Comparison of ENCODE assay signal across 18 cellular contexts in genomic region chr10:29810816-29811215, GRCh38.
DNase-seq lines count a peak whose midpoint lies in the region; ATAC-seq and TF ChIP-seq lines count a peak whose summit lies in the region.
"Had no signal": no experiment of that assay in that cellular context is flagged by ENCODE, and none has a peak within 500 bp of the region (broad histone marks: within the 10 kb centered on the region; RNA-seq: fewer than 3 reads in every experiment).

No MANE protein-coding gene starts in this region.

- no peak overlapping the region for H3K9ac ChIP-seq in mammary epithelial cell (ENCODE audit: insufficient read depth, low read length)
- H3K9ac ChIP-seq in parathyroid adenoma = no peak overlapping the region

- H3K79me2 ChIP-seq in mammary epithelial cell (ENCODE audit: insufficient read depth, low read length) (no peaks in the 10 kb centered on the region), parathyroid adenoma (no peaks in the 10 kb centered on the region)

- H3K4me1 ChIP-seq in mammary epithelial cell (ENCODE audit: insufficient read depth, low read length) = peaks cover 37% of the 10 kb centered on the region
- peaks cover 54% of the 10 kb centered on the region for H3K4me1 ChIP-seq in parathyroid adenoma
- peaks cover 30% of the 10 kb centered on the region for H3K4me1 ChIP-seq in vagina
- H3K4me1 ChIP-seq in CD4-positive, alpha-beta memory T cell (ENCODE audit: insufficient read depth, low read length) = peaks cover 6% of the 10 kb centered on the region

- H3K27me3 ChIP-seq in mammary epithelial cell (ENCODE audit: insufficient read depth, low read length) (no peaks in the 10 kb centered on the region), parathyroid adenoma (ENCODE audit: control insufficient read depth, insufficient read depth, low read length) (no peaks in the 10 kb centered on the region), vagina (no peaks in the 10 kb centered on the region)
- no peaks in the 10 kb centered on the region for H3K27me3 ChIP-seq in CD4-positive, alpha-beta memory T cell (ENCODE audit: insufficient read depth, low read length)
- H3K27me3 ChIP-seq: SJSA1 had no signal

- in situ Hi-C loops in mammary epithelial cell (cut with MboI; ENCODE audit: low sequenced_read_pairs in 2 of 2) = no loop called here

- dilution Hi-C loops in mammary epithelial cell (cut with HindIII; ENCODE audit: low sequenced_read_pairs) = no loop called here

- TF ChIP-seq POLR2A in vagina (IDR thresholded peaks at IDR 0.05) = no peak

- H3K4me3 ChIP-seq in mammary epithelial cell (replicated peaks in 1 of 3; ENCODE audit: insufficient read depth in 1 of 3, low read depth in 2 of 3, low read length in 3 of 3) (no peak overlapping the region), parathyroid adenoma (ENCODE audit: low read depth, low read length) (peak overlapping the region; percentile 6), vagina (no peak overlapping the region)
- no peak overlapping the region for H3K4me3 ChIP-seq in CD4-positive, alpha-beta memory T cell (ENCODE audit: low read length in 2 of 2)
- H3K4me3 ChIP-seq: GM23338, SJSA1 had no signal

- POLR2A ChIA-PET in MCF 10A (lab: Yijun Ruan, JAX) = interaction anchor here (1.0 to 1.5 kb wide), 2 partner anchors 44 to 77 kb away, joined by 3 to 5 read pairs; no protein-coding TSS in a partner anchor
- POLR2A ChIA-PET in CD4-positive, alpha-beta memory T cell (lab: Charles Lee; ENCODE audit: partially characterized antibody) = no interaction called here

- BruUV-seq in MCF 10A (replicated peaks; lab: Mats Ljungman, UMichigan) = no TSS peak
- BruUV-seq in mammary epithelial cell (replicated peaks; lab: Mats Ljungman, UMichigan) = no TSS peak

- no peak for TF ChIP-seq CTCF in MCF 10A (IDR thresholded peaks at IDR 0.05; ENCODE audit: unreplicated experiment)
- no peak for TF ChIP-seq CTCF in mammary epithelial cell (conservative IDR thresholded peaks at IDR 0.05 in 1 of 2, IDR thresholded peaks at IDR 0.05 in 1 of 2; ENCODE audit: extremely low read depth in 1 of 2, insufficient read depth in 1 of 2, low read depth in 1 of 2, low read length in 2 of 2)
- TF ChIP-seq CTCF in parathyroid adenoma (IDR thresholded peaks at IDR 0.05) = no peak
- no peak for TF ChIP-seq CTCF in vagina (IDR thresholded peaks at IDR 0.05)

- H3K4me1 Mint-ChIP-seq in MCF 10A (ENCODE audit: insufficient read depth, unreplicated experiment) = peaks cover 38% of the 10 kb centered on the region
- H3K4me1 Mint-ChIP-seq in CD4-positive, alpha-beta memory T cell = peaks cover 0 to 24% (median 5%) of the 10 kb centered on the region in 4 donors
- H3K4me1 Mint-ChIP-seq: GM23338 had no signal

- CTCF ChIA-PET in MCF 10A (lab: Yijun Ruan, JAX) (interaction anchor here (1.0 kb wide), 1 partner anchor 10 kb away, joined by 3 read pairs; no protein-coding TSS in a partner anchor), mammary epithelial cell (lab: Charles Lee; ENCODE audit: low non-redundant PET) (no interaction called here)
- CTCF ChIA-PET in CD4-positive, alpha-beta memory T cell (lab: Charles Lee; ENCODE audit: partially characterized antibody) = no interaction called here

- H3K27me3 Mint-ChIP-seq in MCF 10A (ENCODE audit: insufficient read depth, unreplicated experiment) = no peaks in the 10 kb centered on the region
- peaks cover 7 to 19% of the 10 kb centered on the region in 2 donors for H3K27me3 Mint-ChIP-seq in CD4-positive, alpha-beta memory T cell

- DNase-seq in MCF 10A (ENCODE audit: unreplicated experiment) (no peak), mammary epithelial cell (no peak), epithelial cell of prostate (ENCODE audit: low read depth, low spot score) (no peak), vagina (ENCODE audit: extremely low spot score in 2 of 2) (no peak)
- DNase-seq in CD4-positive, alpha-beta memory T cell = no peak
- no peak for DNase-seq in activated CD4-positive, alpha-beta T cell treated with anti-CD3 and anti-CD28 coated beads, Interleukin-2, amount 50 U/mL, for 1 hour
- DNase-seq: activated CD8-positive, alpha-beta memory T cell treated with anti-CD3 and anti-CD28 coated beads, Interleukin-2, amount 50 U/mL, for 4 hours; activated naive CD4-positive, alpha-beta T cell treated with anti-CD3 and anti-CD28 coated beads, Interleukin-2, amount 50 U/mL, for 16 hours; left ventricle myocardium superior; naive thymus-derived CD4-positive, alpha-beta T cell; NCI-H1417 treated with DMSO at 0.1 percent for 48 hours; NCI-H69; posterior cingulate gyrus had no signal

- no peaks in the 10 kb centered on the region for H4K20me1 ChIP-seq in mammary epithelial cell (ENCODE audit: insufficient read depth, low read length)

- H3K4me2 ChIP-seq in mammary epithelial cell (ENCODE audit: insufficient read depth, low read depth, low read length) = no peak overlapping the region
- peak overlapping the region; percentile 51 for H3K4me2 ChIP-seq in parathyroid adenoma (ENCODE audit: low read length)
- H3K4me2 ChIP-seq: GM23338 had no signal

- no peak overlapping the region for H3K27ac ChIP-seq in mammary epithelial cell (ENCODE audit: insufficient read depth, low read depth, low read length)
- peak overlapping the region; percentile 10 for H3K27ac ChIP-seq in epithelial cell of prostate
- peak overlapping the region; percentile 96 for H3K27ac ChIP-seq in parathyroid adenoma
- H3K27ac ChIP-seq in vagina = peak overlapping the region; percentile 67
- no peak overlapping the region for H3K27ac ChIP-seq in CD4-positive, alpha-beta memory T cell (ENCODE audit: low read depth, low read length)
- H3K27ac ChIP-seq: SJSA1 had no signal

- H2AFZ ChIP-seq in mammary epithelial cell (ENCODE audit: low read depth, low read length) = no peak overlapping the region
- peak overlapping the region; percentile 58 for H2AFZ ChIP-seq in parathyroid adenoma
- H2AFZ ChIP-seq: GM23338 had no signal

- H3K36me3 ChIP-seq in mammary epithelial cell (ENCODE audit: insufficient read depth, low read length) (no peaks in the 10 kb centered on the region), parathyroid adenoma (ENCODE audit: control insufficient read depth, insufficient read depth, low read length) (no peaks in the 10 kb centered on the region), vagina (no peaks in the 10 kb centered on the region)
- no peaks in the 10 kb centered on the region for H3K36me3 ChIP-seq in CD4-positive, alpha-beta memory T cell (ENCODE audit: insufficient read depth, low read length)
- H3K36me3 ChIP-seq: SJSA1 had no signal

- H3K4me3 Mint-ChIP-seq in MCF 10A (ENCODE audit: unreplicated experiment) = no peak overlapping the region
- H3K4me3 Mint-ChIP-seq in CD4-positive, alpha-beta memory T cell = peak overlapping the region in 1 of 8 donors; percentile 16
- H3K4me3 Mint-ChIP-seq: GM23338; naive thymus-derived CD4-positive, alpha-beta T cell had no signal

- H3K27ac Mint-ChIP-seq in MCF 10A (ENCODE audit: low read depth, unreplicated experiment) = peak overlapping the region; percentile 83
- H3K27ac Mint-ChIP-seq in CD4-positive, alpha-beta memory T cell = no peak overlapping the region
- H3K27ac Mint-ChIP-seq: GM23338 had no signal

- WGBS in mammary epithelial cell (ENCODE audit: low coverage, missing lambda C conversion rate) = 100% methylated on average over 2 of the region's 2 CpGs

- no peaks in the 10 kb centered on the region for H3K9me3 Mint-ChIP-seq in MCF 10A (ENCODE audit: unreplicated experiment)
- peaks cover 0 to 5% (median 0%) of the 10 kb centered on the region in 8 donors for H3K9me3 Mint-ChIP-seq in CD4-positive, alpha-beta memory T cell
- H3K9me3 Mint-ChIP-seq: GM23338 had no signal

- H3K9me3 ChIP-seq in mammary epithelial cell (replicated peaks; ENCODE audit: insufficient read depth, low read length) (no peaks in the 10 kb centered on the region), parathyroid adenoma (ENCODE audit: control insufficient read depth, low read length) (no peaks in the 10 kb centered on the region), vagina (no peaks in the 10 kb centered on the region)
- no peaks in the 10 kb centered on the region for H3K9me3 ChIP-seq in CD4-positive, alpha-beta memory T cell (ENCODE audit: control insufficient read depth in 1 of 2, low read length in 2 of 2)
- H3K9me3 ChIP-seq: SJSA1 had no signal

- no peaks in the 10 kb centered on the region for H3K36me3 Mint-ChIP-seq in MCF 10A (ENCODE audit: insufficient read depth, unreplicated experiment)
- H3K36me3 Mint-ChIP-seq in CD4-positive, alpha-beta memory T cell = no peaks in the 10 kb centered on the region
- H3K36me3 Mint-ChIP-seq: brain had no signal

- ATAC-seq in GM19035 (IDR thresholded peaks at IDR 0.05; ENCODE audit: unreplicated experiment) = no peak
- ATAC-seq: GM23338; naive thymus-derived CD4-positive, alpha-beta T cell had no signal

- intact Hi-C loops in MCF 10A (cut with micrococcal nuclease) (no loop called here), mammary epithelial cell (cut with micrococcal nuclease) (no loop called here), vagina (cut with DNase I) (loop anchor here (10.0 kb wide), 1 partner anchor 76 kb away; no protein-coding TSS in a partner anchor)
- intact Hi-C loops in CD4-positive, alpha-beta memory T cell (cut with micrococcal nuclease) = no loop called here

Comparison
In these comparisons a context has a peak if more than half of its experiments do, and no peak if none do; other contexts are left out.
1. H3K27ac ChIP-seq: peak in epithelial cell of prostate (single experiment), parathyroid adenoma (single experiment) and vagina (single experiment); none in mammary epithelial cell (single experiment) and CD4-positive, alpha-beta memory T cell (single experiment).